Comparison of ENCODE assay signal across 15 cellular contexts in the genomic region with DNA sequence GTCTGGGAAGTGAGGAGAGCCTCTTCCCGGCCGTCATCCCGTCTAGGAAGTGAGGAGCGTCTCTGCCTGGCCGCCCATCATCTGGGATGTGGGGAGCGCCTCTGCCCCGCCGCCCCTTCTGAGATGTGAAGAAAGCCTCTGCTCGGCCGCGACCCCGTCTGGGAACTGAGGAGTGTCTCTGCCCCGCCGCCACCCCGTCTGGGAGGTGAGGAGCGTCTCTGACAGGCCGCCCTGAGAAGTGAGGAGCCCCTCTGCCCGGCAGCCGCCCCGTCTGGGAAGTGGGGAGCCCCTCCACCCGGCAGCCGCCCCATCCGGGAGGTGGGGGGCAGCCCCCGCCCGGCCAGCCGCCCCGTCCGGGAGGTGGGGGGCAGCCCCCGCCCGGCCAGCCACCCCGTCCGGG. TPM values are rescaled to one million over a fixed set of nuclear protein-coding genes. Genes with fewer than 3 reads are reported as not detected.
"Had no signal": no experiment of that assay in that cellular context is flagged by ENCODE, and none has a peak within 500 bp of the region (broad histone marks: within the 10 kb centered on the region; RNA-seq: fewer than 3 reads in every experiment).

No MANE protein-coding gene starts in this region.

RNA-seq across cellular contexts. Expression of a gene that starts 40.2 kb away (rescaled TPM):
- total RNA-seq: neural crest cell, osteocyte, progenitor cell of endocrine pancreas, pulmonary artery endothelial cell, renal cortical epithelial cell had no signal

RNA-seq across cellular contexts. Expression of a gene that starts 59.9 kb away (rescaled TPM):
- total RNA-seq: naive thymus-derived CD4-positive, alpha-beta T cell; naive thymus-derived CD8-positive, alpha-beta T cell; natural killer cell treated with Interleukin-12 subunit alpha and Interleukin-12 subunit beta and Interleukin-15 and Interleukin-18, amount 100 ng/mL, for 72 hours; neural crest cell; occipital lobe; osteocyte; psoas muscle; right cardiac atrium; right lobe of liver; sigmoid colon; skeletal muscle tissue; spleen had no signal
